ENCODE assay signal across 14 cellular contexts in genomic region chr12:97960225-97960624, GRCh38.
"Had no signal": no experiment of that assay in that cellular context is flagged by ENCODE, and none has a peak within 500 bp of the region (broad histone marks: within the 10 kb centered on the region; RNA-seq: fewer than 3 reads in every experiment).

No MANE protein-coding gene starts in this region.

- H3K27me3 Mint-ChIP-seq: dendritic cell treated with granulocyte-macrophage colony-stimulating factor and Interleukin-4, amounts not matched to agents 40 ng/mL and 50 ng/mL, for 4 days; effector memory CD8-positive, alpha-beta T cell; naive thymus-derived CD4-positive, alpha-beta T cell; type B pancreatic cell had no signal

- H3K27me3 ChIP-seq: foreskin keratinocyte, right atrium auricular region, suprapubic skin, thyroid gland, uterus had no signal

- H3K9me3 ChIP-seq: thyroid gland, uterus had no signal

- H3K36me3 Mint-ChIP-seq: naive thymus-derived CD4-positive, alpha-beta T cell; stimulated activated effector memory CD8-positive, alpha-beta T cell treated with anti-CD3 and anti-CD28 coated beads, Interleukin-12 subunit alpha, Interleukin-12 subunit beta, amount 100 ng/mL, for 72 hours had no signal

- H3K4me1 ChIP-seq: foreskin keratinocyte, right atrium auricular region, suprapubic skin, thyroid gland, uterus had no signal

- H3K27ac ChIP-seq: foreskin keratinocyte, right atrium auricular region, suprapubic skin, thyroid gland, uterus had no signal

- H3K27ac Mint-ChIP-seq: dendritic cell treated with granulocyte-macrophage colony-stimulating factor and Interleukin-4, amounts not matched to agents 40 ng/mL and 50 ng/mL, for 4 days; effector memory CD8-positive, alpha-beta T cell; naive thymus-derived CD4-positive, alpha-beta T cell; stimulated activated effector memory CD8-positive, alpha-beta T cell treated with anti-CD3 and anti-CD28 coated beads, Interleukin-12 subunit alpha, Interleukin-12 subunit beta, amount 100 ng/mL, for 72 hours; type B pancreatic cell had no signal

- H3K36me3 ChIP-seq: right atrium auricular region, suprapubic skin, thyroid gland, uterus had no signal

- H3K4me3 Mint-ChIP-seq: dendritic cell treated with granulocyte-macrophage colony-stimulating factor and Interleukin-4, amounts not matched to agents 40 ng/mL and 50 ng/mL, for 4 days; effector memory CD8-positive, alpha-beta T cell; naive thymus-derived CD4-positive, alpha-beta T cell; stimulated activated effector memory CD8-positive, alpha-beta T cell treated with anti-CD3 and anti-CD28 coated beads, Interleukin-12 subunit alpha, Interleukin-12 subunit beta, amount 100 ng/mL, for 72 hours; type B pancreatic cell had no signal

- DNase-seq: effector memory CD8-positive, alpha-beta T cell; foreskin keratinocyte; naive thymus-derived CD4-positive, alpha-beta T cell; posterior cingulate gyrus; stimulated activated CD4-positive, alpha-beta T cell treated with anti-CD3 and anti-CD28 coated beads, Interleukin-4, amount 100 ng/mL, for 1 hour; stimulated activated CD8-positive, alpha-beta memory T cell treated with anti-CD3 and anti-CD28 coated beads, Interleukin-4, amount 100 ng/mL, for 48 hours; stimulated activated naive CD8-positive, alpha-beta T cell treated with anti-CD3 and anti-CD28 coated beads, Interleukin-15, Interleukin-2, amounts not matched to agents 100 U/mL and 50 U/mL, for 24 hours; uterus had no signal

- H3K4me3 ChIP-seq: right atrium auricular region, suprapubic skin, thyroid gland, uterus had no signal

- H3K9me3 Mint-ChIP-seq: dendritic cell treated with granulocyte-macrophage colony-stimulating factor and Interleukin-4, amounts not matched to agents 40 ng/mL and 50 ng/mL, for 4 days had no signal

- H3K4me1 Mint-ChIP-seq: naive thymus-derived CD4-positive, alpha-beta T cell; stimulated activated effector memory CD8-positive, alpha-beta T cell treated with anti-CD3 and anti-CD28 coated beads, Interleukin-12 subunit alpha, Interleukin-12 subunit beta, amount 100 ng/mL, for 72 hours had no signal

- ATAC-seq: effector memory CD8-positive, alpha-beta T cell; naive thymus-derived CD4-positive, alpha-beta T cell; stimulated activated naive CD8-positive, alpha-beta T cell treated with anti-CD3 and anti-CD28 coated beads, Interleukin-15, Interleukin-2, amounts not matched to agents 100 U/mL and 50 U/mL, for 24 hours had no signal
